1 cellular context compared by ENCODE assay signal in genomic region chr3:122383915-122384697, GRCh38.
TF ChIP-seq lines count a peak whose summit lies in the region.

Gene FAM162A (plus strand): TSS chr3:122384182. CDS start chr3:122384266, 84 bp downstream.

TF ChIP-seq in K562, 482 proteins besides CTCF, POLR2A, EP300 and RAD21 (continued from another document and continues in another):
- TF ChIP-seq, protein P1, sequence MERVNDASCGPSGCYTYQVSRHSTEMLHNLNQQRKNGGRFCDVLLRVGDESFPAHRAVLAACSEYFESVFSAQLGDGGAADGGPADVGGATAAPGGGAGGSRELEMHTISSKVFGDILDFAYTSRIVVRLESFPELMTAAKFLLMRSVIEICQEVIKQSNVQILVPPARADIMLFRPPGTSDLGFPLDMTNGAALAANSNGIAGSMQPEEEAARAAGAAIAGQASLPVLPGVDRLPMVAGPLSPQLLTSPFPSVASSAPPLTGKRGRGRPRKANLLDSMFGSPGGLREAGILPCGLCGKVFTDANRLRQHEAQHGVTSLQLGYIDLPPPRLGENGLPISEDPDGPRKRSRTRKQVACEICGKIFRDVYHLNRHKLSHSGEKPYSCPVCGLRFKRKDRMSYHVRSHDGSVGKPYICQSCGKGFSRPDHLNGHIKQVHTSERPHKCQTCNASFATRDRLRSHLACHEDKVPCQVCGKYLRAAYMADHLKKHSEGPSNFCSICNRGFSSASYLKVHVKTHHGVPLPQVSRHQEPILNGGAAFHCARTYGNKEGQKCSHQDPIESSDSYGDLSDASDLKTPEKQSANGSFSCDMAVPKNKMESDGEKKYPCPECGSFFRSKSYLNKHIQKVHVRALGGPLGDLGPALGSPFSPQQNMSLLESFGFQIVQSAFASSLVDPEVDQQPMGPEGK (CRISPR knock-in tag; IDR thresholded peaks at IDR 0.05; ENCODE audit: borderline replicate concordance): no peak
- no peak for TF ChIP-seq PHTF2 (CRISPR knock-in tag; IDR thresholded peaks at IDR 0.05)
- peak; percentile 32; the same call in 1 of the 2 replicates for TF ChIP-seq KLF13 (tag; IDR thresholded peaks at IDR 0.05; ENCODE audit: borderline replicate concordance, low read depth)
- TF ChIP-seq POU5F1 (IDR thresholded peaks at IDR 0.05; ENCODE audit: borderline replicate concordance, low read depth, low read length, partially characterized antibody): no peak
- TF ChIP-seq ZBTB17 (CRISPR knock-in tag; IDR thresholded peaks at IDR 0.05): no peak
- TF ChIP-seq SRSF1 (IDR thresholded peaks at IDR 0.05; ENCODE audit: low read depth, low read length): no peak
- no peak for TF ChIP-seq CBFB (CRISPR knock-in tag; IDR thresholded peaks at IDR 0.05)
- no peak for TF ChIP-seq RFX5 (IDR thresholded peaks at IDR 0.05; ENCODE audit: low read depth, low read length)
- TF ChIP-seq BACH1 (tag; IDR thresholded peaks at IDR 0.05): no peak
- TF ChIP-seq, protein P2, sequence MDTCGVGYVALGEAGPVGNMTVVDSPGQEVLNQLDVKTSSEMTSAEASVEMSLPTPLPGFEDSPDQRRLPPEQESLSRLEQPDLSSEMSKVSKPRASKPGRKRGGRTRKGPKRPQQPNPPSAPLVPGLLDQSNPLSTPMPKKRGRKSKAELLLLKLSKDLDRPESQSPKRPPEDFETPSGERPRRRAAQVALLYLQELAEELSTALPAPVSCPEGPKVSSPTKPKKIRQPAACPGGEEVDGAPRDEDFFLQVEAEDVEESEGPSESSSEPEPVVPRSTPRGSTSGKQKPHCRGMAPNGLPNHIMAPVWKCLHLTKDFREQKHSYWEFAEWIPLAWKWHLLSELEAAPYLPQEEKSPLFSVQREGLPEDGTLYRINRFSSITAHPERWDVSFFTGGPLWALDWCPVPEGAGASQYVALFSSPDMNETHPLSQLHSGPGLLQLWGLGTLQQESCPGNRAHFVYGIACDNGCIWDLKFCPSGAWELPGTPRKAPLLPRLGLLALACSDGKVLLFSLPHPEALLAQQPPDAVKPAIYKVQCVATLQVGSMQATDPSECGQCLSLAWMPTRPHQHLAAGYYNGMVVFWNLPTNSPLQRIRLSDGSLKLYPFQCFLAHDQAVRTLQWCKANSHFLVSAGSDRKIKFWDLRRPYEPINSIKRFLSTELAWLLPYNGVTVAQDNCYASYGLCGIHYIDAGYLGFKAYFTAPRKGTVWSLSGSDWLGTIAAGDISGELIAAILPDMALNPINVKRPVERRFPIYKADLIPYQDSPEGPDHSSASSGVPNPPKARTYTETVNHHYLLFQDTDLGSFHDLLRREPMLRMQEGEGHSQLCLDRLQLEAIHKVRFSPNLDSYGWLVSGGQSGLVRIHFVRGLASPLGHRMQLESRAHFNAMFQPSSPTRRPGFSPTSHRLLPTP (IDR thresholded peaks at IDR 0.05; ENCODE audit: borderline replicate concordance, extremely low read depth, insufficient read length): no peak
- 0 out of 2 replicates have a peak, but pooled peaks have one; percentile 34 for TF ChIP-seq NR3C1 (CRISPR knock-in tag; IDR thresholded peaks at IDR 0.05)
- TF ChIP-seq FOXJ3 (CRISPR knock-in tag; IDR thresholded peaks at IDR 0.05): no peak
- TF ChIP-seq CAMTA2 (CRISPR knock-in tag; conservative IDR thresholded peaks at IDR 0.05): no peak
- no peak for TF ChIP-seq TRIM25 (IDR thresholded peaks at IDR 0.05; ENCODE audit: borderline replicate concordance)
- TF ChIP-seq FOXO4 (CRISPR knock-in tag; IDR thresholded peaks at IDR 0.05): no peak
- TF ChIP-seq MEIS2 (IDR thresholded peaks at IDR 0.05; ENCODE audit: partially characterized antibody): peak; percentile 58
- no peak for TF ChIP-seq ZNF507 (tag; conservative IDR thresholded peaks at IDR 0.05)
- TF ChIP-seq NFE2 (IDR thresholded peaks at IDR 0.05; ENCODE audit: low read depth): no peak
- TF ChIP-seq MYC (IDR thresholded peaks at IDR 0.05; ENCODE audit: low read depth, low read length): peak; percentile 86
- no peak for TF ChIP-seq MYC (CRISPR knock-in tag; IDR thresholded peaks at IDR 0.05; ENCODE audit: borderline replicate concordance, low read depth)
- TF ChIP-seq HMGXB4 (CRISPR knock-in tag; IDR thresholded peaks at IDR 0.05): no peak
- TF ChIP-seq HNRNPL (IDR thresholded peaks at IDR 0.05; ENCODE audit: low read depth, low read length): peak; percentile 79
- TF ChIP-seq, protein P3, sequence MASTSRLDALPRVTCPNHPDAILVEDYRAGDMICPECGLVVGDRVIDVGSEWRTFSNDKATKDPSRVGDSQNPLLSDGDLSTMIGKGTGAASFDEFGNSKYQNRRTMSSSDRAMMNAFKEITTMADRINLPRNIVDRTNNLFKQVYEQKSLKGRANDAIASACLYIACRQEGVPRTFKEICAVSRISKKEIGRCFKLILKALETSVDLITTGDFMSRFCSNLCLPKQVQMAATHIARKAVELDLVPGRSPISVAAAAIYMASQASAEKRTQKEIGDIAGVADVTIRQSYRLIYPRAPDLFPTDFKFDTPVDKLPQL (IDR thresholded peaks at IDR 0.05; ENCODE audit: extremely low read depth, insufficient read length): no peak
- TF ChIP-seq BHLHE40 (IDR thresholded peaks at IDR 0.05; ENCODE audit: low read length): peak; percentile 51; the same call in 1 of the 2 replicates
- no peak for TF ChIP-seq ZNF274 (IDR thresholded peaks at IDR 0.05; ENCODE audit: borderline replicate concordance, low read depth, low read length)
- no peak for TF ChIP-seq KLF6 (CRISPR knock-in tag; IDR thresholded peaks at IDR 0.05; ENCODE audit: borderline replicate concordance)
- no peak for TF ChIP-seq ZNF445 (CRISPR knock-in tag; IDR thresholded peaks at IDR 0.05; ENCODE audit: low read depth)
- TF ChIP-seq RCOR1 (IDR thresholded peaks at IDR 0.05; ENCODE audit: borderline replicate concordance in 1 of 2, low read depth in 2 of 2, low read length in 2 of 2): no peak
- TF ChIP-seq DACH1 (IDR thresholded peaks at IDR 0.05; ENCODE audit: partially characterized antibody): peak; percentile 42
- 0 out of 4 replicates have a peak, but pooled peaks of 1 of the 2 experiments have one; percentile 15 for TF ChIP-seq NONO (IDR thresholded peaks at IDR 0.05; ENCODE audit: low read depth in 2 of 2, low read length in 1 of 2)
- TF ChIP-seq ZNF655 (CRISPR knock-in tag; IDR thresholded peaks at IDR 0.05): no peak
- TF ChIP-seq ZNF12 (CRISPR knock-in tag; IDR thresholded peaks at IDR 0.05): no peak
- TF ChIP-seq MAZ (CRISPR knock-in tag; conservative IDR thresholded peaks at IDR 0.05 in 1 of 2, IDR thresholded peaks at IDR 0.05 in 1 of 2): peak in 1 of 2 experiments; percentile 87
- TF ChIP-seq SRF (CRISPR knock-in tag; IDR thresholded peaks at IDR 0.05): peak in 1 of 2 experiments; percentile 45; a peak in 1 of 4 replicates
- TF ChIP-seq HNRNPLL (IDR thresholded peaks at IDR 0.05; ENCODE audit: low read depth, low read length, poor library complexity, severe bottlenecking): peak; percentile 80
- no peak for TF ChIP-seq ZNF124 (CRISPR knock-in tag; IDR thresholded peaks at IDR 0.05)
- TF ChIP-seq ZKSCAN8 (CRISPR knock-in tag; IDR thresholded peaks at IDR 0.05): no peak
- TF ChIP-seq ETV1 (tag; conservative IDR thresholded peaks at IDR 0.05; ENCODE audit: low read depth): no peak
- TF ChIP-seq NR1H2 (CRISPR knock-in tag; IDR thresholded peaks at IDR 0.05): no peak
- TF ChIP-seq RBM22 (IDR thresholded peaks at IDR 0.05; ENCODE audit: low read depth, low read length, poor library complexity, severe bottlenecking): no peak
- TF ChIP-seq ZNF75A (CRISPR knock-in tag; IDR thresholded peaks at IDR 0.05): no peak
- TF ChIP-seq WHSC1 (IDR thresholded peaks at IDR 0.05; ENCODE audit: low read length): no peak
- TF ChIP-seq POLR2G (IDR thresholded peaks at IDR 0.05; ENCODE audit: low read depth, low read length): peak; percentile 94
- TF ChIP-seq MYNN (IDR thresholded peaks at IDR 0.05): peak; percentile 55; the same call in 1 of the 2 replicates
- no peak for TF ChIP-seq MYNN (CRISPR knock-in tag; IDR thresholded peaks at IDR 0.05)
- TF ChIP-seq NRF1 (conservative IDR thresholded peaks at IDR 0.05 in 1 of 2, IDR thresholded peaks at IDR 0.05 in 1 of 2): peak; percentile 90 to 92
- peak; percentile 83 for TF ChIP-seq MAX (CRISPR knock-in tag; IDR thresholded peaks at IDR 0.05)
- no peak for TF ChIP-seq HDAC3 (IDR thresholded peaks at IDR 0.05; ENCODE audit: borderline replicate concordance, partially characterized antibody)
- peak; percentile 3; the same call in 1 of the 2 replicates for TF ChIP-seq NFIC (IDR thresholded peaks at IDR 0.05)
- TF ChIP-seq ZNF717 (CRISPR knock-in tag; IDR thresholded peaks at IDR 0.05): no peak
- peak; percentile 47; the same call in 1 of the 2 replicates for TF ChIP-seq GABPB1 (CRISPR knock-in tag; IDR thresholded peaks at IDR 0.05)
- TF ChIP-seq ZBTB12 (CRISPR knock-in tag; IDR thresholded peaks at IDR 0.05): peak; percentile 58; the same call in 1 of the 2 replicates
- TF ChIP-seq DNMT1 (IDR thresholded peaks at IDR 0.05): no peak
- no peak for TF ChIP-seq STAG1 (CRISPR knock-in tag; IDR thresholded peaks at IDR 0.05; ENCODE audit: borderline replicate concordance)
- TF ChIP-seq ZNF217 (CRISPR knock-in tag; IDR thresholded peaks at IDR 0.05): no peak
- peak; percentile 76; the same call in 1 of the 2 replicates for TF ChIP-seq EP400 (IDR thresholded peaks at IDR 0.05)
- peak; percentile 45; the same call in 1 of the 2 replicates for TF ChIP-seq TOE1 (IDR thresholded peaks at IDR 0.05; ENCODE audit: borderline replicate concordance)
- TF ChIP-seq TOE1 (CRISPR knock-in tag; IDR thresholded peaks at IDR 0.05; ENCODE audit: borderline replicate concordance, low read depth): 0 out of 2 replicates have a peak, but pooled peaks have one; percentile 21
- no peak for TF ChIP-seq EZH2 (IDR thresholded peaks at IDR 0.05; ENCODE audit: borderline replicate concordance, low read depth, low read length)
- peak; percentile 37; the same call in 1 of the 2 replicates for TF ChIP-seq SOX6 (IDR thresholded peaks at IDR 0.05)
- TF ChIP-seq E2F1 (CRISPR knock-in tag; IDR thresholded peaks at IDR 0.05): no peak
